11 cellular contexts compared by ENCODE assay signal in genomic region chr1:231929311-231929710, GRCh38.
DNase-seq lines count a peak whose midpoint lies in the region; FAIRE-seq and TF ChIP-seq lines count a peak whose summit lies in the region.
"Had no signal": no experiment of that assay in that cellular context is flagged by ENCODE, and none has a peak within 500 bp of the region (broad histone marks: within the 10 kb centered on the region; RNA-seq: fewer than 3 reads in every experiment).

No MANE protein-coding gene starts in this region.

- intact Hi-C loops in activated CD4-positive, alpha-beta T cell treated with anti-CD3 and anti-CD28 coated beads, Interleukin-2, amount 10 ng/mL, durations not matched to agents 24 days and 14 days (cut with micrococcal nuclease) = no loop called here
- intact Hi-C loops in stomach (cut with DNase I; ENCODE audit: low total_unique reads) = no loop called here

- no peak for TF ChIP-seq POLR2A in H54 (IDR thresholded peaks at IDR 0.05; ENCODE audit: low read depth, low read length)
- no peak for TF ChIP-seq POLR2A in stomach (IDR thresholded peaks at IDR 0.05)

- peak; percentile 35 for DNase-seq in NCI-H1436 (lab: John Stamatoyannopoulos, UW)
- no peak for DNase-seq in NCI-H1436 treated with DMSO at 0.1 percent for 48 hours (lab: John Stamatoyannopoulos, UW)
- peak; percentile 49 to 51 for DNase-seq in SJSA1 (ENCODE audit: low read depth in 1 of 2, low spot score in 2 of 2)
- DNase-seq in foreskin fibroblast = peak; percentile 51 to 72
- DNase-seq in retinal pigment epithelial cell (ENCODE audit: low read depth) = peak; percentile 78
- DNase-seq in activated CD4-positive, alpha-beta T cell treated with anti-CD3 and anti-CD28 coated beads, Interleukin-2, amount 10 ng/mL, durations not matched to agents 24 days and 14 days = no peak
- no peak for DNase-seq in H54 (ENCODE audit: insufficient read length, low spot score)
- DNase-seq in stomach = no peak

- H3K9me3 Mint-ChIP-seq in activated CD4-positive, alpha-beta T cell treated with anti-CD3 and anti-CD28 coated beads, Interleukin-2, amount 10 ng/mL, durations not matched to agents 24 days and 14 days = peaks cover 5% of the 10 kb centered on the region

- H3K4me3 ChIP-seq in SJSA1 (no peak overlapping the region), foreskin fibroblast (ENCODE audit: low read depth in 1 of 2, low read length in 2 of 2) (no peak overlapping the region), retinal pigment epithelial cell (ENCODE audit: low read length) (no peak overlapping the region), stomach (no peak overlapping the region)
- H3K4me3 ChIP-seq: coronary artery had no signal

- H3K4me1 Mint-ChIP-seq in activated CD4-positive, alpha-beta T cell treated with anti-CD3 and anti-CD28 coated beads, Interleukin-2, amount 10 ng/mL, durations not matched to agents 24 days and 14 days = peaks cover 2% of the 10 kb centered on the region

- H3K36me3 ChIP-seq in SJSA1 (no peaks in the 10 kb centered on the region), stomach (no peaks in the 10 kb centered on the region)

- no peak for TF ChIP-seq EP300 in stomach (IDR thresholded peaks at IDR 0.05)

- peaks cover 2% of the 10 kb centered on the region for H3K36me3 Mint-ChIP-seq in activated CD4-positive, alpha-beta T cell treated with anti-CD3 and anti-CD28 coated beads, Interleukin-2, amount 10 ng/mL, durations not matched to agents 24 days and 14 days (ENCODE audit: low read depth)

- peaks cover 16% of the 10 kb centered on the region for H3K27me3 Mint-ChIP-seq in activated CD4-positive, alpha-beta T cell treated with anti-CD3 and anti-CD28 coated beads, Interleukin-2, amount 10 ng/mL, durations not matched to agents 24 days and 14 days

- no peak for TF ChIP-seq CTCF in foreskin fibroblast (IDR thresholded peaks at IDR 0.05; ENCODE audit: low read depth, low read length)
- no peak for TF ChIP-seq CTCF in retinal pigment epithelial cell (conservative IDR thresholded peaks at IDR 0.05; ENCODE audit: low read depth, low read length)
- no peak for TF ChIP-seq CTCF in stomach (IDR thresholded peaks at IDR 0.05)

- no peak overlapping the region for H3K27ac Mint-ChIP-seq in activated CD4-positive, alpha-beta T cell treated with anti-CD3 and anti-CD28 coated beads, Interleukin-2, amount 10 ng/mL, durations not matched to agents 24 days and 14 days

- FAIRE-seq in H54 (lab: Jason Lieb, UNC) = no peak
- FAIRE-seq: A204.1, H1 had no signal

- H3K4me1 ChIP-seq in SJSA1 (replicated peaks) (peaks cover 20% of the 10 kb centered on the region), stomach (peaks cover 0 to 22% (median 9%) of the 10 kb centered on the region in 4 donors)

- 40 to 58% (median 43%) methylated on average over 8 of the region's 8 CpGs for WGBS in stomach, 5 donors

- no peaks in the 10 kb centered on the region; the same call in 1 of the 2 replicates for H3K9me3 ChIP-seq in SJSA1 (replicated peaks)
- H3K9me3 ChIP-seq in stomach = peaks cover 0 to 10% (median 5%) of the 10 kb centered on the region in 4 donors

- peak overlapping the region; percentile 64 for H3K27ac ChIP-seq in SJSA1
- peak overlapping the region in 2 of 5 donors; percentile 28 to 30 for H3K27ac ChIP-seq in stomach
- H3K27ac ChIP-seq: coronary artery had no signal

- no peak overlapping the region for H3K4me3 Mint-ChIP-seq in activated CD4-positive, alpha-beta T cell treated with anti-CD3 and anti-CD28 coated beads, Interleukin-2, amount 10 ng/mL, durations not matched to agents 24 days and 14 days

- H3K27me3 ChIP-seq in SJSA1 (replicated peaks) (no peaks in the 10 kb centered on the region), stomach (peaks cover 0 to 10% (median 6%) of the 10 kb centered on the region in 3 donors)

Comparison
In these comparisons a context has a peak if more than half of its experiments do, and no peak if none do; other contexts are left out.
1. DNase-seq: peak in NCI-H1436 (single experiment), SJSA1 (2 of 2), foreskin fibroblast (2 of 2) and retinal pigment epithelial cell (single experiment); none in NCI-H1436 treated with DMSO at 0.1 percent for 48 hours (single experiment), activated CD4-positive, alpha-beta T cell treated with anti-CD3 and anti-CD28 coated beads, Interleukin-2, amount 10 ng/mL, durations not matched to agents 24 days and 14 days (single experiment), H54 (single experiment) and stomach (single experiment).